Comparison of ENCODE assay signal across 9 cellular contexts in the genomic region with DNA sequence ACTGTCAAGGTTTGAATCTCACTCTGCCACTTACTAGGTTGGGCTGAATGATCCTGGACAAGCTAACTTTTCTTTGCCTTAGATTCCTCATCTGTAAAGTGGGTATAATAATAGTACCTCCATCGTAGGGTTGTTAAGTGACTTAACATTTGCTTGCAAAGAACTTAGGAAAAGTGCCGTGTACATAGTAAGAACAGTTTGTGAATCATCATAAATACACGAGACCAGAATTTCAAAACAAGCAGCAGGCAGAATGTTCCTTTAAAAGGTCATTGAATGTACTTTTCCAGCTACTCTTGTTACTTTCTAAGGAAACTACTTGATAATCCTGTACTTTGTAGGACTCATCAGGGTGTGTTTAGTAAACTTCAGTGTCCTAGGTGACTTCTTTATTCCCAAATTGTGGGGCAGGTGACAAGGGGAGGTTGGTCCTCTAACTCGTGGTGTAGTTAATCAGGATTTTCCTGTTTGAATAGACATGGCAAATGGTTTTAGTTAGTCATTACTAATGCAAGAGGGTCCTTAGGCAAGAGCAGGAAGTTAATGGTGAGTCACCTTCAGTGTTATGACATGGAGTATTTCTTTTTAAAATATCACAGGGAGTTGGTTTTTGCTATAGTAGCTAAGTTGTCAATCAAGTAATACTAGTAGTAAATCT.
DNase-seq lines count a peak whose midpoint lies in the region; ATAC-seq, FAIRE-seq and TF ChIP-seq lines count a peak whose summit lies in the region.
"Had no signal": no experiment of that assay in that cellular context is flagged by ENCODE, and none has a peak within 500 bp of the region (broad histone marks: within the 10 kb centered on the region; RNA-seq: fewer than 3 reads in every experiment).

No MANE protein-coding gene starts in this region.

- CTCF ChIA-PET in CD4-positive, alpha-beta memory T cell (lab: Charles Lee; ENCODE audit: partially characterized antibody), result interaction anchor here (0.7 kb wide), 1 partner anchor 10 kb away, joined by 3 read pairs; no protein-coding TSS in a partner anchor

- intact Hi-C loops in CD4-positive, alpha-beta memory T cell (cut with micrococcal nuclease), result no loop called here

- H3K4me1 Mint-ChIP-seq in CD4-positive, alpha-beta memory T cell, result no peaks in the 10 kb centered on the region
- peaks cover 5% of the 10 kb centered on the region for H3K4me1 Mint-ChIP-seq in activated T-cell treated with anti-CD3 and anti-CD28 coated beads, Interleukin-2, amount 50 U/mL, for 24 hours (ENCODE audit: low read depth)

- no peaks in the 10 kb centered on the region for H3K36me3 ChIP-seq in CD4-positive, alpha-beta memory T cell (ENCODE audit: insufficient read depth, low read length)

- POLR2A ChIA-PET in CD4-positive, alpha-beta memory T cell (lab: Charles Lee; ENCODE audit: partially characterized antibody), result no interaction called here

- no peaks in the 10 kb centered on the region for H3K27me3 ChIP-seq in CD4-positive, alpha-beta memory T cell (ENCODE audit: insufficient read depth, low read length)
- H3K27me3 ChIP-seq: heart right ventricle had no signal

- DNase-seq in EH (ENCODE audit: low read depth), result peak; percentile 90
- peak; percentile 79 for DNase-seq in RCC 7860 (ENCODE audit: low spot score)
- DNase-seq in fibroblast of mammary gland (ENCODE audit: low read depth), result peak; percentile 94
- peak; percentile 99 for DNase-seq in renal cortical epithelial cell (ENCODE audit: low read depth)
- no peak for DNase-seq in CD4-positive, alpha-beta memory T cell
- DNase-seq in activated T-cell treated with anti-CD3 and anti-CD28 coated beads, Interleukin-2, amount 50 U/mL, for 24 hours, result no peak
- DNase-seq: heart right ventricle had no signal

- no peak overlapping the region for H3K27ac ChIP-seq in CD4-positive, alpha-beta memory T cell (ENCODE audit: low read depth, low read length)

- ATAC-seq in HG03571 (IDR thresholded peaks at IDR 0.05; ENCODE audit: unreplicated experiment), result no peak
- ATAC-seq in HG02840 (IDR thresholded peaks at IDR 0.05; ENCODE audit: low FRiP score, unreplicated experiment), result no peak

- no peak for TF ChIP-seq CTCF in fibroblast of mammary gland (conservative IDR thresholded peaks at IDR 0.05; ENCODE audit: control insufficient read depth, insufficient read depth, low read depth, low read length)

- peak; percentile 88 for FAIRE-seq in RCC 7860 (lab: Jason Lieb, UNC)

- peaks cover 3 to 6% of the 10 kb centered on the region in 2 donors for H3K27me3 Mint-ChIP-seq in CD4-positive, alpha-beta memory T cell
- peaks cover 11% of the 10 kb centered on the region for H3K27me3 Mint-ChIP-seq in activated T-cell treated with anti-CD3 and anti-CD28 coated beads, Interleukin-2, amount 50 U/mL, for 24 hours

- no peak overlapping the region for H3K27ac Mint-ChIP-seq in CD4-positive, alpha-beta memory T cell
- H3K27ac Mint-ChIP-seq in activated T-cell treated with anti-CD3 and anti-CD28 coated beads, Interleukin-2, amount 50 U/mL, for 24 hours, result no peak overlapping the region

- no peak overlapping the region for H3K4me3 Mint-ChIP-seq in CD4-positive, alpha-beta memory T cell
- H3K4me3 Mint-ChIP-seq in activated T-cell treated with anti-CD3 and anti-CD28 coated beads, Interleukin-2, amount 50 U/mL, for 24 hours, result no peak overlapping the region

- H3K4me3 ChIP-seq in fibroblast of mammary gland (ENCODE audit: control insufficient read depth, low read depth, low read length), result no peak overlapping the region
- H3K4me3 ChIP-seq in CD4-positive, alpha-beta memory T cell (ENCODE audit: low read length in 2 of 2), result no peak overlapping the region
- H3K4me3 ChIP-seq: heart right ventricle had no signal

- H3K36me3 Mint-ChIP-seq in CD4-positive, alpha-beta memory T cell, result no peaks in the 10 kb centered on the region
- H3K36me3 Mint-ChIP-seq in activated T-cell treated with anti-CD3 and anti-CD28 coated beads, Interleukin-2, amount 50 U/mL, for 24 hours (ENCODE audit: low read depth), result no peaks in the 10 kb centered on the region

- H3K4me1 ChIP-seq in CD4-positive, alpha-beta memory T cell (ENCODE audit: insufficient read depth, low read length), result no peaks in the 10 kb centered on the region

- peaks cover 0 to 2% (median 0%) of the 10 kb centered on the region in 8 donors for H3K9me3 Mint-ChIP-seq in CD4-positive, alpha-beta memory T cell
- no peaks in the 10 kb centered on the region for H3K9me3 Mint-ChIP-seq in activated T-cell treated with anti-CD3 and anti-CD28 coated beads, Interleukin-2, amount 50 U/mL, for 24 hours

- no peaks in the 10 kb centered on the region for H3K9me3 ChIP-seq in CD4-positive, alpha-beta memory T cell (ENCODE audit: control insufficient read depth in 1 of 2, low read length in 2 of 2)
- H3K9me3 ChIP-seq: heart right ventricle had no signal

Comparison
In these comparisons a context has a peak if more than half of its experiments do, and no peak if none do; other contexts are left out.
1. DNase-seq: peak in EH (single experiment), RCC 7860 (single experiment), fibroblast of mammary gland (single experiment) and renal cortical epithelial cell (single experiment); none in CD4-positive, alpha-beta memory T cell (0 of 5) and activated T-cell treated with anti-CD3 and anti-CD28 coated beads, Interleukin-2, amount 50 U/mL, for 24 hours (single experiment).